In the genomic region with DNA sequence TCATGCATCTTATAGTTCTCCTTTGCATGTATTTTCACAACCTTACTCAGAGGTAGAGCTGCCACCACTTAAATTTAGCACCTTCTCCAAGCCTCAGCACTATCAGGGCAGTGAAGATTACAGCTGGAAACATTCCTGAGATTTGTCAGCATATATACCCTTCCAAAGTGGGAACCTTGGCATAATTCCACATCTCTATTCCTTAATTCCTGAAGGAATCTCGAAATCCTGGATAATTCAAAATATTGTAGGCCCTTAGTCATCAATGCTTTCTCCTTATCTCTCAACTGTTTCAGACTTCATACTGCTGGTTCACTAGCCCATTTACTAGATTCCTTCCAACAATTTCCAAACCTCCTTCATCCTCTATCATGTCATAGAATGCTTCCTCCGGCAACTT, we compare ENCODE assay signal across 22 cellular contexts.
"Had no signal": no experiment of that assay in that cellular context is flagged by ENCODE, and none has a peak within 500 bp of the region (broad histone marks: within the 10 kb centered on the region; RNA-seq: fewer than 3 reads in every experiment).

No MANE protein-coding gene starts in this region.

- H3K27me3 ChIP-seq: hepatocyte, left lung, stomach, transverse colon, uterus had no signal

- H3K4me1 Mint-ChIP-seq: brain, natural killer cell had no signal

- H3K4me3 Mint-ChIP-seq: activated B cell treated with CpG ODN at 0.5 μM for 24 hours; activated CD4-positive, alpha-beta memory T cell treated with anti-CD3 and anti-CD28 coated beads for 36 hours; activated CD4-positive, alpha-beta T cell treated with anti-CD3 and anti-CD28 coated beads for 36 hours; activated naive CD4-positive, alpha-beta T cell treated with anti-CD3 and anti-CD28 coated beads for 36 hours; brain; dendritic cell treated with granulocyte-macrophage colony-stimulating factor and Interleukin-4, amounts not matched to agents 40 ng/mL and 50 ng/mL, for 4 days; immature natural killer cell; natural killer cell; T-helper 1 cell treated with Interleukin-12 subunit alpha and Interleukin-12 subunit beta and Interleukin-4 antibody, amounts not matched to agents 30 μg/mL and 1 μg/mL, for 36 hours had no signal

- H3K4me3 ChIP-seq: hepatocyte, left lung, stomach, transverse colon, uterus had no signal

- H3K27me3 Mint-ChIP-seq: activated B cell treated with CpG ODN at 0.5 μM for 24 hours; activated CD4-positive, alpha-beta memory T cell treated with anti-CD3 and anti-CD28 coated beads for 36 hours; activated CD4-positive, alpha-beta T cell treated with anti-CD3 and anti-CD28 coated beads for 36 hours; brain; dendritic cell treated with granulocyte-macrophage colony-stimulating factor and Interleukin-4, amounts not matched to agents 40 ng/mL and 50 ng/mL, for 4 days had no signal

- H3K27ac ChIP-seq: hepatocyte, left lung, stomach, transverse colon, uterus had no signal

- H3K36me3 ChIP-seq: uterus had no signal

- H2AFZ ChIP-seq: hepatocyte had no signal

- ATAC-seq: activated CD4-positive, alpha-beta T cell treated with anti-CD3 and anti-CD28 coated beads for 36 hours; left lung; natural killer cell had no signal

- H3K4me1 ChIP-seq: uterus had no signal

- H3K79me2 ChIP-seq: hepatocyte had no signal

- H3K9me3 Mint-ChIP-seq: activated B cell treated with CpG ODN at 0.5 μM for 24 hours; activated CD4-positive, alpha-beta memory T cell treated with anti-CD3 and anti-CD28 coated beads for 36 hours; activated naive CD4-positive, alpha-beta T cell treated with anti-CD3 and anti-CD28 coated beads for 36 hours; brain; dendritic cell treated with granulocyte-macrophage colony-stimulating factor and Interleukin-4, amounts not matched to agents 40 ng/mL and 50 ng/mL, for 4 days; immature natural killer cell; natural killer cell; T-helper 1 cell treated with Interleukin-12 subunit alpha and Interleukin-12 subunit beta and Interleukin-4 antibody, amounts not matched to agents 30 μg/mL and 1 μg/mL, for 36 hours had no signal

- H3K9me3 ChIP-seq: left lung, stomach, transverse colon, uterus had no signal

- DNase-seq: activated B cell treated with CpG ODN at 0.5 μM for 24 hours; activated CD4-positive, alpha-beta memory T cell treated with anti-CD3 and anti-CD28 coated beads for 36 hours; activated CD4-positive, alpha-beta T cell treated with anti-CD3 and anti-CD28 coated beads for 36 hours; activated naive CD4-positive, alpha-beta T cell treated with anti-CD3 and anti-CD28 coated beads for 36 hours; anterior cingulate cortex; caudate nucleus; effector CD4-positive, alpha-beta T cell; glutamatergic neuron; immature natural killer cell; left lung; mammary epithelial cell; midbrain; natural killer cell; stimulated activated CD4-positive, alpha-beta T cell treated with anti-CD3 and anti-CD28 coated beads, Interleukin-4, amount 100 ng/mL, for 4 hours; stomach; T1000; transverse colon; uterus had no signal

- H3K27ac Mint-ChIP-seq: activated B cell treated with CpG ODN at 0.5 μM for 24 hours; activated CD4-positive, alpha-beta memory T cell treated with anti-CD3 and anti-CD28 coated beads for 36 hours; activated CD4-positive, alpha-beta T cell treated with anti-CD3 and anti-CD28 coated beads for 36 hours; activated naive CD4-positive, alpha-beta T cell treated with anti-CD3 and anti-CD28 coated beads for 36 hours; brain; dendritic cell treated with granulocyte-macrophage colony-stimulating factor and Interleukin-4, amounts not matched to agents 40 ng/mL and 50 ng/mL, for 4 days; natural killer cell; T-helper 1 cell treated with Interleukin-12 subunit alpha and Interleukin-12 subunit beta and Interleukin-4 antibody, amounts not matched to agents 30 μg/mL and 1 μg/mL, for 36 hours had no signal

- H3K4me2 ChIP-seq: hepatocyte had no signal
